20 cellular contexts compared by ENCODE assay signal in genomic region chr14:63981569-63981968, GRCh38.
A peak's percentile ranks its signal among the peaks of the same experiment; 100 is the strongest.
DNase-seq lines count a peak whose midpoint lies in the region; ATAC-seq, FAIRE-seq and TF ChIP-seq lines count a peak whose summit lies in the region.
"Had no signal": no experiment of that assay in that cellular context is flagged by ENCODE, and none has a peak within 500 bp of the region (broad histone marks: within the 10 kb centered on the region; RNA-seq: fewer than 3 reads in every experiment).

No MANE protein-coding gene starts in this region.

- FAIRE-seq in GM18507 (lab: Jason Lieb, UNC) (peak; percentile 73), GM12878 (lab: Jason Lieb, UNC) (peak; percentile 35)
- FAIRE-seq: A204.1, D721Med had no signal

- no peak overlapping the region; the same call in 1 of the 2 replicates for H3K9ac ChIP-seq in GM12878 (ENCODE audit: control insufficient read depth, insufficient read depth, low read length)

- peaks cover 0 to 10% of the 10 kb centered on the region in 2 experiments; a peak in 1 of 4 replicates for H3K36me3 ChIP-seq in GM12878 (ENCODE audit: control insufficient read depth in 2 of 2, insufficient read depth in 2 of 2, low read length in 1 of 2)
- H3K36me3 ChIP-seq in vagina, result peaks cover 0 to 8% of the 10 kb centered on the region in 2 donors

- DNase-seq in GM18507 (ENCODE audit: extremely low spot score, insufficient read length, low read depth), result no peak
- no peak for DNase-seq in GM12878 (ENCODE audit: low read depth, low spot score)
- DNase-seq in vagina (ENCODE audit: extremely low spot score in 2 of 2), result no peak
- DNase-seq in NOMO-1 treated with DMSO at 0.1 percent for 48 hours (lab: John Stamatoyannopoulos, UW; ENCODE audit: unreplicated experiment), result no peak
- DNase-seq in AG08396 (ENCODE audit: low spot score), result no peak
- DNase-seq: CD8-positive, alpha-beta T cell; COR-L47; DMS153; DMS79 treated with DMSO at 0.1 percent for 48 hours; EL; GDM1; H7; IMR-90; KBM-7 had no signal

- H3K27ac ChIP-seq in GM12878 (ENCODE audit: control insufficient read depth, insufficient read depth) (peak overlapping the region; percentile 61), vagina (no peak overlapping the region)
- H3K27ac ChIP-seq: HL-60 had no signal

- WGBS in GM12878 (ENCODE audit: insufficient coverage, insufficient replicate concordance, low lambda C conversion rate, missing lambda C conversion rate), result 8% methylated on average over 4 of the region's 4 CpGs

- SMC1A ChIA-PET in GM12878 (lab: Charles Lee; ENCODE audit: uncharacterized antibody, unreplicated experiment), result interaction anchor here (0.8 to 3.8 kb wide), 9 partner anchors 9 to 322 kb away, joined by 3 to 20 read pairs (median 3); no protein-coding TSS in a partner anchor

- CTCF ChIA-PET in GM12878 (lab: Yijun Ruan, JAX), result interaction anchor here (1.0 to 1.5 kb wide), 5 partner anchors 11 to 312 kb away, joined by 3 to 4 read pairs (median 3); no protein-coding TSS in a partner anchor

- H3K9me3 ChIP-seq in GM12878 (replicated peaks; ENCODE audit: control insufficient read depth, insufficient read depth, low read length) (no peaks in the 10 kb centered on the region; the same call in 2 of the 3 replicates), vagina (no peaks in the 10 kb centered on the region)

- POLR2A ChIA-PET in GM12878 (lab: Charles Lee), result interaction anchor here (0.7 to 0.8 kb wide), 2 partner anchors 15 to 135 kb away, joined by 3 to 4 read pairs; no protein-coding TSS in a partner anchor

- TF ChIP-seq EP300 in GM12878 (IDR thresholded peaks at IDR 0.05; ENCODE audit: borderline replicate concordance in 1 of 2, control insufficient read depth in 1 of 2, low read depth in 2 of 2, low read length in 2 of 2), result no peak

- TF ChIP-seq CTCF in GM12878 (IDR thresholded peaks at IDR 0.05 in 2 of 3, conservative IDR thresholded peaks at IDR 0.05 in 1 of 3; ENCODE audit: control insufficient read depth in 2 of 3, extremely low read depth in 1 of 3, insufficient read depth in 1 of 3, low read depth in 3 of 3, low read length in 3 of 3) (no peak), vagina (IDR thresholded peaks at IDR 0.05) (no peak)

- RAD21 ChIA-PET in GM12878 (lab: Charles Lee; ENCODE audit: unreplicated experiment), result interaction anchor here (0.8 to 1.5 kb wide), 7 partner anchors 9 to 592 kb away, joined by 3 to 4 read pairs (median 3); no protein-coding TSS in a partner anchor

- TF ChIP-seq RAD21 in GM12878 (IDR thresholded peaks at IDR 0.05; ENCODE audit: insufficient read depth, low read depth, low read length), result no peak

- in situ Hi-C loops in GM12878 (cut with MboI), result no loop called here

- BruUV-seq in GM12878 (replicated peaks; lab: Mats Ljungman, UMichigan), result no TSS peak

- ATAC-seq in GM19463 (IDR thresholded peaks at IDR 0.05; ENCODE audit: unreplicated experiment) (peak; percentile 56), HG03439 (IDR thresholded peaks at IDR 0.05; ENCODE audit: unreplicated experiment) (peak; percentile 50), GM12878 (peak; percentile 20)
- ATAC-seq: CD8-positive, alpha-beta T cell; GM23338 had no signal

- H3K4me1 ChIP-seq in GM12878 (ENCODE audit: control insufficient read depth, insufficient read depth, low read length) (no peaks in the 10 kb centered on the region; the same call in 1 of the 2 replicates), vagina (no peaks in the 10 kb centered on the region)

- H2AFZ ChIP-seq in GM12878 (ENCODE audit: control insufficient read depth, low read depth, low read length), result no peak overlapping the region
- H2AFZ ChIP-seq: GM23338 had no signal

- no peak for TF ChIP-seq POLR2A in GM12878 (IDR thresholded peaks at IDR 0.05; ENCODE audit: low read depth, low read length)
- no peak for TF ChIP-seq POLR2A in vagina (IDR thresholded peaks at IDR 0.05)

- no peak overlapping the region for H3K4me3 ChIP-seq in GM12878
- H3K4me3 ChIP-seq in vagina, result no peak overlapping the region
- H3K4me3 ChIP-seq: GM23338 had no signal

- H3K27me3 ChIP-seq in GM12878 (replicated peaks in 1 of 2; ENCODE audit: control insufficient read depth in 2 of 2, insufficient read depth in 2 of 2, low read length in 1 of 2) (no peaks in the 10 kb centered on the region), vagina (no peaks in the 10 kb centered on the region)

- H4K20me1 ChIP-seq in GM12878 (ENCODE audit: control insufficient read depth, insufficient read depth), result no peaks in the 10 kb centered on the region

- intact Hi-C loops in GM12878 (cut with micrococcal nuclease; ENCODE audit: unreplicated experiment), result no loop called here
- intact Hi-C loops in vagina (cut with DNase I), result no loop called here

- H3K4me2 ChIP-seq in GM12878 (ENCODE audit: control insufficient read depth, insufficient read depth), result no peak overlapping the region; the same call in none of the 2 replicates
- H3K4me2 ChIP-seq: GM23338 had no signal

- H3K79me2 ChIP-seq in GM12878 (ENCODE audit: control insufficient read depth, insufficient read depth, low read length), result no peaks in the 10 kb centered on the region

TF ChIP-seq in GM12878, 131 proteins besides CTCF, POLR2A, EP300 and RAD21:
- no peak for TF ChIP-seq CEBPZ (IDR thresholded peaks at IDR 0.05; ENCODE audit: low read depth, low read length)
- peak; percentile 42; the same call in 1 of the 2 replicates for TF ChIP-seq NFIC (IDR thresholded peaks at IDR 0.05; ENCODE audit: low read depth, low read length)
